In the genomic region with DNA sequence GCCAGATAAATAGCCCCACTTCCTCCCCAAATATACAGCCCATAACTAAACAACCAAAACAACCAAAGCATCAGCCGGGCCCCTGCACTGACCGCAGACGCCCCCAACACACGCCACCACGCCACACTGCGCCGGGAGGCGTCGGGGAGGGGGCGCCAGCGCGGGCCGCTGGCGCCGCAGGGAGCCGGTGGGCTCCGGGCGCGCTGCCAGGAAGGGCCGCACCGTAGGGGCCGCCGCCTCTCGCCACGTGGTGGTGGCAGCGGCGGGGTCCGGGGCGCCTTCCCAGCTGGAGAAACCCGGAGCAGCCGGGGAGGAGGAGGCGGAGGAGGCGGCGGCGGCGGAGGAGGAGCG, we compare ENCODE assay signal across 1 cellular context.
TF ChIP-seq lines count a peak whose summit lies in the region.

No MANE protein-coding gene starts in this region.

TF ChIP-seq in GM23338, 12 proteins besides CTCF, POLR2A, EP300 and RAD21 (continued from another document):
- TF ChIP-seq, protein P1, sequence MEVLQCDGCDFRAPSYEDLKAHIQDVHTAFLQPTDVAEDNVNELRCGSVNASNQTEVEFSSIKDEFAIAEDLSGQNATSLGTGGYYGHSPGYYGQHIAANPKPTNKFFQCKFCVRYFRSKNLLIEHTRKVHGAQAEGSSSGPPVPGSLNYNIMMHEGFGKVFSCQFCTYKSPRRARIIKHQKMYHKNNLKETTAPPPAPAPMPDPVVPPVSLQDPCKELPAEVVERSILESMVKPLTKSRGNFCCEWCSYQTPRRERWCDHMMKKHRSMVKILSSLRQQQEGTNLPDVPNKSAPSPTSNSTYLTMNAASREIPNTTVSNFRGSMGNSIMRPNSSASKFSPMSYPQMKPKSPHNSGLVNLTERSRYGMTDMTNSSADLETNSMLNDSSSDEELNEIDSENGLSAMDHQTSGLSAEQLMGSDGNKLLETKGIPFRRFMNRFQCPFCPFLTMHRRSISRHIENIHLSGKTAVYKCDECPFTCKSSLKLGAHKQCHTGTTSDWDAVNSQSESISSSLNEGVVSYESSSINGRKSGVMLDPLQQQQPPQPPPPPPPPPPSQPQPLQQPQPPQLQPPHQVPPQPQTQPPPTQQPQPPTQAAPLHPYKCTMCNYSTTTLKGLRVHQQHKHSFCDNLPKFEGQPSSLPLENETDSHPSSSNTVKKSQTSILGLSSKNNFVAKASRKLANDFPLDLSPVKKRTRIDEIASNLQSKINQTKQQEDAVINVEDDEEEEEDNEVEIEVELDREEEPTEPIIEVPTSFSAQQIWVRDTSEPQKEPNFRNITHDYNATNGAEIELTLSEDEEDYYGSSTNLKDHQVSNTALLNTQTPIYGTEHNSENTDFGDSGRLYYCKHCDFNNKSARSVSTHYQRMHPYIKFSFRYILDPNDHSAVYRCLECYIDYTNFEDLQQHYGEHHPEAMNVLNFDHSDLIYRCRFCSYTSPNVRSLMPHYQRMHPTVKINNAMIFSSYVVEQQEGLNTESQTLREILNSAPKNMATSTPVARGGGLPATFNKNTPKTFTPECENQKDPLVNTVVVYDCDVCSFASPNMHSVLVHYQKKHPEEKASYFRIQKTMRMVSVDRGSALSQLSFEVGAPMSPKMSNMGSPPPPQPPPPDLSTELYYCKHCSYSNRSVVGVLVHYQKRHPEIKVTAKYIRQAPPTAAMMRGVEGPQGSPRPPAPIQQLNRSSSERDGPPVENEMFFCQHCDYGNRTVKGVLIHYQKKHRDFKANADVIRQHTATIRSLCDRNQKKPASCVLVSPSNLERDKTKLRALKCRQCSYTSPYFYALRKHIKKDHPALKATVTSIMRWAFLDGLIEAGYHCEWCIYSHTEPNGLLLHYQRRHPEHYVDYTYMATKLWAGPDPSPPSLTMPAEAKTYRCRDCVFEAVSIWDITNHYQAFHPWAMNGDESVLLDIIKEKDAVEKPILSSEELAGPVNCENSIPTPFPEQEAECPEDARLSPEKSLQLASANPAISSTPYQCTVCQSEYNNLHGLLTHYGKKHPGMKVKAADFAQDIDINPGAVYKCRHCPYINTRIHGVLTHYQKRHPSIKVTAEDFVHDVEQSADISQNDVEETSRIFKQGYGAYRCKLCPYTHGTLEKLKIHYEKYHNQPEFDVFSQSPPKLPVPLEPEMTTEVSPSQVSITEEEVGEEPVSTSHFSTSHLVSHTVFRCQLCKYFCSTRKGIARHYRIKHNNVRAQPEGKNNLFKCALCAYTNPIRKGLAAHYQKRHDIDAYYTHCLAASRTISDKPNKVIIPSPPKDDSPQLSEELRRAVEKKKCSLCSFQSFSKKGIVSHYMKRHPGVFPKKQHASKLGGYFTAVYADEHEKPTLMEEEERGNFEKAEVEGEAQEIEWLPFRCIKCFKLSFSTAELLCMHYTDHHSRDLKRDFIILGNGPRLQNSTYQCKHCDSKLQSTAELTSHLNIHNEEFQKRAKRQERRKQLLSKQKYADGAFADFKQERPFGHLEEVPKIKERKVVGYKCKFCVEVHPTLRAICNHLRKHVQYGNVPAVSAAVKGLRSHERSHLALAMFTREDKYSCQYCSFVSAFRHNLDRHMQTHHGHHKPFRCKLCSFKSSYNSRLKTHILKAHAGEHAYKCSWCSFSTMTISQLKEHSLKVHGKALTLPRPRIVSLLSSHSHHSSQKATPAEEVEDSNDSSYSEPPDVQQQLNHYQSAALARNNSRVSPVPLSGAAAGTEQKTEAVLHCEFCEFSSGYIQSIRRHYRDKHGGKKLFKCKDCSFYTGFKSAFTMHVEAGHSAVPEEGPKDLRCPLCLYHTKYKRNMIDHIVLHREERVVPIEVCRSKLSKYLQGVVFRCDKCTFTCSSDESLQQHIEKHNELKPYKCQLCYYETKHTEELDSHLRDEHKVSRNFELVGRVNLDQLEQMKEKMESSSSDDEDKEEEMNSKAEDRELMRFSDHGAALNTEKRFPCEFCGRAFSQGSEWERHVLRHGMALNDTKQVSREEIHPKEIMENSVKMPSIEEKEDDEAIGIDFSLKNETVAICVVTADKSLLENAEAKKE (CRISPR knock-in tag; IDR thresholded peaks at IDR 0.05): no peak
- TF ChIP-seq ZNF114 (CRISPR knock-in tag; IDR thresholded peaks at IDR 0.05) (no peak), CREB1 (CRISPR knock-in tag; IDR thresholded peaks at IDR 0.05; ENCODE audit: low read depth) (no peak), JUNB (IDR thresholded peaks at IDR 0.05; ENCODE audit: unreplicated experiment) (no peak), POLR2AphosphoS5 (IDR thresholded peaks at IDR 0.05; ENCODE audit: low read depth) (no peak)
- TF ChIP-seq, protein P2, sequence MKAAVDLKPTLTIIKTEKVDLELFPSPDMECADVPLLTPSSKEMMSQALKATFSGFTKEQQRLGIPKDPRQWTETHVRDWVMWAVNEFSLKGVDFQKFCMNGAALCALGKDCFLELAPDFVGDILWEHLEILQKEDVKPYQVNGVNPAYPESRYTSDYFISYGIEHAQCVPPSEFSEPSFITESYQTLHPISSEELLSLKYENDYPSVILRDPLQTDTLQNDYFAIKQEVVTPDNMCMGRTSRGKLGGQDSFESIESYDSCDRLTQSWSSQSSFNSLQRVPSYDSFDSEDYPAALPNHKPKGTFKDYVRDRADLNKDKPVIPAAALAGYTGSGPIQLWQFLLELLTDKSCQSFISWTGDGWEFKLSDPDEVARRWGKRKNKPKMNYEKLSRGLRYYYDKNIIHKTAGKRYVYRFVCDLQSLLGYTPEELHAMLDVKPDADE (IDR thresholded peaks at IDR 0.05): no peak
